25 cellular contexts compared by ENCODE assay signal in genomic region chr20:41054463-41055230, GRCh38. TPM values are rescaled to one million over a fixed set of nuclear protein-coding genes. Genes with fewer than 3 reads are reported as not detected.
DNase-seq lines count a peak whose midpoint lies in the region; ATAC-seq, FAIRE-seq and TF ChIP-seq lines count a peak whose summit lies in the region.
"Had no signal": no experiment of that assay in that cellular context is flagged by ENCODE, and none has a peak within 500 bp of the region (broad histone marks: within the 10 kb centered on the region; RNA-seq: fewer than 3 reads in every experiment).

No MANE protein-coding gene starts in this region.

- peaks cover 85% of the 10 kb centered on the region for H3K4me1 Mint-ChIP-seq in activated CD4-positive, alpha-beta memory T cell treated with anti-CD3 and anti-CD28 coated beads for 36 hours (ENCODE audit: low read depth)
- H3K4me1 Mint-ChIP-seq in activated CD4-positive, alpha-beta memory T cell treated with anti-CD3 and anti-CD28 coated beads, Interleukin-2, amount 10 ng/mL, durations not matched to agents 7 days and 5 days, result peaks cover 61% of the 10 kb centered on the region
- H3K4me1 Mint-ChIP-seq in HFFc6 (ENCODE audit: low read depth), result peaks cover 89% of the 10 kb centered on the region

- H3K27ac ChIP-seq in GM12878 (ENCODE audit: control insufficient read depth, insufficient read depth) (peak overlapping the region; percentile 6; the same call in 1 of the 2 replicates), small intestine (ENCODE audit: low read depth in 1 of 2, low read length in 1 of 2) (no peak overlapping the region), ovary (no peak overlapping the region)
- H3K27ac ChIP-seq: prostate gland had no signal

- CTCF ChIA-PET in activated CD4-positive, alpha-beta memory T cell treated with anti-CD3 and anti-CD28 coated beads for 36 hours (lab: Charles Lee), result interaction anchor here (1.1 kb wide), 1 partner anchor 64 kb away, joined by 5 read pairs; no protein-coding TSS in a partner anchor
- CTCF ChIA-PET in activated CD4-positive, alpha-beta memory T cell treated with anti-CD3 and anti-CD28 coated beads, Interleukin-2, amount 10 ng/mL, durations not matched to agents 7 days and 5 days (lab: Charles Lee), result no interaction called here
- CTCF ChIA-PET in GM12878 (lab: Yijun Ruan, JAX), result interaction anchor here (0.6 to 6.4 kb wide), 6 partner anchors 14 to 79 kb away, joined by 3 to 53 read pairs (median 4); no protein-coding TSS in a partner anchor

- FAIRE-seq in GM12878 (lab: Jason Lieb, UNC) (no peak), small intestine (lab: Jason Lieb, UNC) (no peak)
- FAIRE-seq: astrocyte, H1, islet of Langerhans had no signal

- H3K4me3 Mint-ChIP-seq in activated CD4-positive, alpha-beta memory T cell treated with anti-CD3 and anti-CD28 coated beads for 36 hours, result no peak overlapping the region
- no peak overlapping the region for H3K4me3 Mint-ChIP-seq in activated CD4-positive, alpha-beta memory T cell treated with anti-CD3 and anti-CD28 coated beads, Interleukin-2, amount 10 ng/mL, durations not matched to agents 7 days and 5 days
- H3K4me3 Mint-ChIP-seq in HFFc6, result no peak overlapping the region
- H3K4me3 Mint-ChIP-seq: activated naive CD4-positive, alpha-beta T cell treated with anti-CD3 and anti-CD28 coated beads, Interleukin-2, amount 10 ng/mL, durations not matched to agents 7 days and 5 days; activated T-cell treated with anti-CD3 and anti-CD28 coated beads, Interleukin-2, amount 50 U/mL, for 4 hours had no signal

- in situ Hi-C loops in GM12878 (cut with MboI), result no loop called here

- H3K27me3 ChIP-seq in GM12878 (replicated peaks in 1 of 2; ENCODE audit: control insufficient read depth in 2 of 2, insufficient read depth in 2 of 2, low read length in 1 of 2) (no peaks in the 10 kb centered on the region), small intestine (ENCODE audit: control insufficient read depth in 2 of 2, insufficient read depth in 2 of 2, low read length in 2 of 2) (no peaks in the 10 kb centered on the region), ovary (no peaks in the 10 kb centered on the region), H7 (ENCODE audit: control insufficient read depth, insufficient read depth, low read length) (no peaks in the 10 kb centered on the region)

- no peak overlapping the region for H3K4me3 ChIP-seq in GM12878
- no peak overlapping the region for H3K4me3 ChIP-seq in small intestine (ENCODE audit: low read depth in 1 of 2, low read length in 2 of 2)
- H3K4me3 ChIP-seq in ovary, result no peak overlapping the region
- no peak overlapping the region for H3K4me3 ChIP-seq in H7 (ENCODE audit: insufficient read depth, low read depth, low read length)
- H3K4me3 ChIP-seq: prostate gland had no signal

- intact Hi-C loops in activated CD4-positive, alpha-beta memory T cell treated with anti-CD3 and anti-CD28 coated beads for 36 hours (cut with micrococcal nuclease), result no loop called here
- intact Hi-C loops in GM12878 (cut with micrococcal nuclease; ENCODE audit: unreplicated experiment), result no loop called here
- intact Hi-C loops in ovary (cut with DNase I), result no loop called here

- RAD21 ChIA-PET in GM12878 (lab: Charles Lee; ENCODE audit: unreplicated experiment), result interaction anchor here (1.3 to 27.8 kb wide), 2 partner anchors 24 to 67 kb away, joined by 4 to 696 read pairs; no protein-coding TSS in a partner anchor

- TF ChIP-seq EP300 in GM12878 (IDR thresholded peaks at IDR 0.05; ENCODE audit: borderline replicate concordance in 1 of 2, control insufficient read depth in 1 of 2, low read depth in 2 of 2, low read length in 2 of 2), result no peak
- no peak for TF ChIP-seq EP300 in ovary (IDR thresholded peaks at IDR 0.05)

- no peak overlapping the region for H3K9ac ChIP-seq in GM12878 (ENCODE audit: control insufficient read depth, insufficient read depth, low read length)

- no peak for DNase-seq in activated CD4-positive, alpha-beta memory T cell treated with anti-CD3 and anti-CD28 coated beads for 36 hours
- no peak for DNase-seq in activated CD4-positive, alpha-beta memory T cell treated with anti-CD3 and anti-CD28 coated beads, Interleukin-2, amount 10 ng/mL, durations not matched to agents 7 days and 5 days
- DNase-seq in HFFc6, result no peak
- DNase-seq in GM12878 (ENCODE audit: low read depth, low spot score), result no peak
- DNase-seq in small intestine, result peak; percentile 62
- no peak for DNase-seq in ovary
- DNase-seq in H7, result no peak
- DNase-seq: activated CD4-positive, CD25-positive, alpha-beta regulatory T cell treated with anti-CD3 and anti-CD28 coated beads, Interleukin-2, amount 50 U/mL, for 72 hours; activated naive CD4-positive, alpha-beta T cell treated with anti-CD3 and anti-CD28 coated beads, Interleukin-2, amount 10 ng/mL, durations not matched to agents 7 days and 5 days; activated T-cell treated with anti-CD3 and anti-CD28 coated beads, Interleukin-2, amount 50 U/mL, for 4 hours; AML-193; central memory CD4-positive, alpha-beta T cell; DMS53; GF-D8; Kasumi-1; NCI-H1048; NCI-H1694 treated with DMSO at 0.1 percent for 48 hours; PC-3; SHP77; T-cell had no signal

- no peak for ATAC-seq in GM12878
- ATAC-seq in HG02973 (IDR thresholded peaks at IDR 0.05; ENCODE audit: unreplicated experiment), result no peak
- ATAC-seq: activated T-cell treated with anti-CD3 and anti-CD28 coated beads, Interleukin-2, amount 50 U/mL, for 4 hours; PC-3; T-cell had no signal

- TF ChIP-seq CTCF in HFFc6 (IDR thresholded peaks at IDR 0.05) (no peak), GM12878 (IDR thresholded peaks at IDR 0.05 in 2 of 3, conservative IDR thresholded peaks at IDR 0.05 in 1 of 3; ENCODE audit: control insufficient read depth in 2 of 3, extremely low read depth in 1 of 3, insufficient read depth in 1 of 3, low read depth in 3 of 3, low read length in 3 of 3) (no peak), ovary (IDR thresholded peaks at IDR 0.05) (no peak)

- peaks cover 8% of the 10 kb centered on the region for H3K9me3 Mint-ChIP-seq in activated CD4-positive, alpha-beta memory T cell treated with anti-CD3 and anti-CD28 coated beads for 36 hours
- peaks cover 5% of the 10 kb centered on the region for H3K9me3 Mint-ChIP-seq in activated CD4-positive, alpha-beta memory T cell treated with anti-CD3 and anti-CD28 coated beads, Interleukin-2, amount 10 ng/mL, durations not matched to agents 7 days and 5 days
- H3K9me3 Mint-ChIP-seq in HFFc6, result no peaks in the 10 kb centered on the region
- H3K9me3 Mint-ChIP-seq: T-cell had no signal

- no peak for TF ChIP-seq RAD21 in GM12878 (IDR thresholded peaks at IDR 0.05; ENCODE audit: insufficient read depth, low read depth, low read length)

- H3K36me3 ChIP-seq in GM12878 (ENCODE audit: control insufficient read depth in 2 of 2, insufficient read depth in 2 of 2, low read length in 1 of 2) (peaks cover 2 to 19% of the 10 kb centered on the region in 2 experiments; a peak in 3 of 4 replicates), small intestine (ENCODE audit: control insufficient read depth in 2 of 2, insufficient read depth in 2 of 2, low read length in 2 of 2) (no peaks in the 10 kb centered on the region), ovary (no peaks in the 10 kb centered on the region), H7 (replicated peaks; ENCODE audit: control insufficient read depth, insufficient read depth, low read length) (no peaks in the 10 kb centered on the region)
- H3K36me3 ChIP-seq: prostate gland had no signal

- BruUV-seq in GM12878 (replicated peaks; lab: Mats Ljungman, UMichigan), result no TSS peak

- peak overlapping the region; percentile 20 for H3K27ac Mint-ChIP-seq in activated CD4-positive, alpha-beta memory T cell treated with anti-CD3 and anti-CD28 coated beads for 36 hours
- H3K27ac Mint-ChIP-seq in activated CD4-positive, alpha-beta memory T cell treated with anti-CD3 and anti-CD28 coated beads, Interleukin-2, amount 10 ng/mL, durations not matched to agents 7 days and 5 days, result no peak overlapping the region
- peak overlapping the region; percentile 38; the same call in 1 of the 2 replicates for H3K27ac Mint-ChIP-seq in HFFc6
- H3K27ac Mint-ChIP-seq: activated naive CD4-positive, alpha-beta T cell treated with anti-CD3 and anti-CD28 coated beads, Interleukin-2, amount 10 ng/mL, durations not matched to agents 7 days and 5 days had no signal

- H3K27me3 Mint-ChIP-seq in activated CD4-positive, alpha-beta memory T cell treated with anti-CD3 and anti-CD28 coated beads for 36 hours, result no peaks in the 10 kb centered on the region
- H3K27me3 Mint-ChIP-seq in activated CD4-positive, alpha-beta memory T cell treated with anti-CD3 and anti-CD28 coated beads, Interleukin-2, amount 10 ng/mL, durations not matched to agents 7 days and 5 days, result no peaks in the 10 kb centered on the region
- H3K27me3 Mint-ChIP-seq in HFFc6 (ENCODE audit: insufficient read depth), result no peaks in the 10 kb centered on the region; the same call in 1 of the 2 replicates
- H3K27me3 Mint-ChIP-seq: activated naive CD4-positive, alpha-beta T cell treated with anti-CD3 and anti-CD28 coated beads, Interleukin-2, amount 10 ng/mL, durations not matched to agents 7 days and 5 days; T-cell had no signal

- H4K20me1 ChIP-seq in GM12878 (ENCODE audit: control insufficient read depth, insufficient read depth), result no peaks in the 10 kb centered on the region

- 96% methylated on average over 6 of the region's 6 CpGs for WGBS in GM12878 (ENCODE audit: insufficient coverage, insufficient replicate concordance, low lambda C conversion rate, missing lambda C conversion rate)
- 57 to 83% (median 73%) methylated on average over 6 of the region's 6 CpGs for WGBS in small intestine, 3 donors
- WGBS in ovary, 3 donors, result 87 to 90% (median 87%) methylated on average over 6 of the region's 6 CpGs

- SMC1A ChIA-PET in GM12878 (lab: Charles Lee; ENCODE audit: uncharacterized antibody, unreplicated experiment), result interaction anchor here (1.2 to 1.5 kb wide), 3 partner anchors 15 to 63 kb away, joined by 3 to 11 read pairs (median 6); no protein-coding TSS in a partner anchor

- H3K4me2 ChIP-seq in GM12878 (ENCODE audit: control insufficient read depth, insufficient read depth), result no peak overlapping the region

- no peak overlapping the region for H2AFZ ChIP-seq in GM12878 (ENCODE audit: control insufficient read depth, low read depth, low read length)

- TF ChIP-seq POLR2A in GM12878 (IDR thresholded peaks at IDR 0.05; ENCODE audit: low read depth, low read length) (no peak), ovary (IDR thresholded peaks at IDR 0.05) (no peak)

- peaks cover 91% of the 10 kb centered on the region for H3K79me2 ChIP-seq in GM12878 (ENCODE audit: control insufficient read depth, insufficient read depth, low read length)

- H3K4me1 ChIP-seq in GM12878 (ENCODE audit: control insufficient read depth, insufficient read depth, low read length) (peaks cover 26% of the 10 kb centered on the region), small intestine (ENCODE audit: control insufficient read depth in 2 of 2, insufficient read depth in 1 of 2, low read depth in 1 of 2, low read length in 1 of 2) (peaks cover 13 to 46% of the 10 kb centered on the region in 2 donors), ovary (ENCODE audit: insufficient read depth) (peaks cover 20% of the 10 kb centered on the region)

- POLR2A ChIA-PET in activated CD4-positive, alpha-beta memory T cell treated with anti-CD3 and anti-CD28 coated beads for 36 hours (lab: Charles Lee), result no interaction called here
- POLR2A ChIA-PET in activated CD4-positive, alpha-beta memory T cell treated with anti-CD3 and anti-CD28 coated beads, Interleukin-2, amount 10 ng/mL, durations not matched to agents 7 days and 5 days (lab: Charles Lee), result no interaction called here
- POLR2A ChIA-PET in GM12878 (lab: Charles Lee), result interaction anchor here (0.6 to 9.5 kb wide), 5 partner anchors 15 to 103 kb away, joined by 3 to 66 read pairs (median 4); no protein-coding TSS in a partner anchor

- H3K36me3 Mint-ChIP-seq in activated CD4-positive, alpha-beta memory T cell treated with anti-CD3 and anti-CD28 coated beads for 36 hours, result peaks cover 29% of the 10 kb centered on the region
- peaks cover 60% of the 10 kb centered on the region for H3K36me3 Mint-ChIP-seq in activated CD4-positive, alpha-beta memory T cell treated with anti-CD3 and anti-CD28 coated beads, Interleukin-2, amount 10 ng/mL, durations not matched to agents 7 days and 5 days (ENCODE audit: low read depth)
- H3K36me3 Mint-ChIP-seq in HFFc6 (ENCODE audit: low read depth), result peaks cover 3% of the 10 kb centered on the region; the same call in 1 of the 2 replicates

- H3K9me3 ChIP-seq in GM12878 (replicated peaks; ENCODE audit: control insufficient read depth, insufficient read depth, low read length), result peaks cover 6% of the 10 kb centered on the region; the same call in 2 of the 3 replicates
- no peaks in the 10 kb centered on the region for H3K9me3 ChIP-seq in small intestine (ENCODE audit: control insufficient read depth, low read depth)
- H3K9me3 ChIP-seq in ovary, result no peaks in the 10 kb centered on the region
- H3K9me3 ChIP-seq: prostate gland had no signal

RNA-seq across cellular contexts. Expression of gene TOP1, which starts 26.0 kb away (rescaled TPM):
- total RNA-seq in activated CD4-positive, alpha-beta memory T cell treated with anti-CD3 and anti-CD28 coated beads for 36 hours, result 100 to 1,000 TPM; 128 TPM
- 10 to 100 TPM; 67.5 to 68.0 TPM for total RNA-seq in activated CD4-positive, alpha-beta memory T cell treated with anti-CD3 and anti-CD28 coated beads, Interleukin-2, amount 10 ng/mL, durations not matched to agents 7 days and 5 days
- 10 to 100 TPM; 62.1 to 77.0 (median 73.0) TPM for total RNA-seq in HFFc6 (2021; fragmentation: NEBNext Ultra II Directional; extraction: Animal tissue kit (Norgen Biotek cat#: 25700))
- 14.9 and 16.0 TPM in 2 replicates for total RNA-seq in GM12878 (2013; cell fraction: nucleolus; rRNA removed)
- total RNA-seq in GM12878 (2014; rRNA removed) (21.5 and 24.0 TPM in 2 replicates), GM12878 (2014; rRNA removed; fragmentation: Illumina TruSeq; extraction: Trizol) (47.1 and 51.6 TPM in 2 replicates), GM12878 (2021) (91.7 and 97.4 TPM in 2 replicates), ovary (10 to 100 TPM; 24.8 to 41.8 (median 35.6) TPM)
- 41.2 TPM for polyA plus RNA-seq in GM12878 (2011; ENCODE audit: low read depth)
- polyA plus RNA-seq in GM12878 (2011; rRNA removed) (25.1 and 33.8 TPM in 2 replicates), GM12878 (2014; fragmentation: Illumina TruSeq; extraction: Trizol) (128 and 159 TPM in 2 replicates), GM12878 (2014; fragmentation: Nextera tagmentation; extraction: Ambion mirVana) (10 to 100 TPM; 36.1 to 47.6 TPM), GM12878 (2014; rRNA removed) (34.5 and 35.4 TPM in 2 replicates), GM12878 (2016; fragmentation: Nextera tagmentation; extraction: Ambion mirVana) (10 to 100 TPM; 57.0 to 59.9 TPM), small intestine (10 to 100 TPM; 46.2 to 72.4 (median 67.1) TPM), ovary (10 to 100 TPM; 20.9 to 48.4 TPM)
- polyA plus RNA-seq in GM12878 (2011; cell fraction: cytosol; rRNA removed), result 13.6 and 19.6 TPM in 2 replicates
- polyA plus RNA-seq in GM12878 (2011; cell fraction: nucleus; rRNA removed), result 20.3 and 33.7 TPM in 2 replicates
- 53.5 and 59.9 TPM in 2 replicates for polyA plus RNA-seq in GM12878 (2012)
- 13.7 and 17.7 TPM in 2 replicates for polyA minus RNA-seq in GM12878 (2011; rRNA and poly(A)+ RNA removed)
- polyA minus RNA-seq in GM12878 (2011; cell fraction: cytosol; rRNA and poly(A)+ RNA removed), result 24.7 and 26.9 TPM in 2 replicates
- 8.0 and 13.6 TPM in 2 replicates for polyA minus RNA-seq in GM12878 (2011; cell fraction: nucleus; rRNA and poly(A)+ RNA removed)
- total RNA-seq in H7 (2014; rRNA removed; shearing (Covaris generic)), result 16.0 and 22.9 TPM in 2 replicates
